In the genomic region with DNA sequence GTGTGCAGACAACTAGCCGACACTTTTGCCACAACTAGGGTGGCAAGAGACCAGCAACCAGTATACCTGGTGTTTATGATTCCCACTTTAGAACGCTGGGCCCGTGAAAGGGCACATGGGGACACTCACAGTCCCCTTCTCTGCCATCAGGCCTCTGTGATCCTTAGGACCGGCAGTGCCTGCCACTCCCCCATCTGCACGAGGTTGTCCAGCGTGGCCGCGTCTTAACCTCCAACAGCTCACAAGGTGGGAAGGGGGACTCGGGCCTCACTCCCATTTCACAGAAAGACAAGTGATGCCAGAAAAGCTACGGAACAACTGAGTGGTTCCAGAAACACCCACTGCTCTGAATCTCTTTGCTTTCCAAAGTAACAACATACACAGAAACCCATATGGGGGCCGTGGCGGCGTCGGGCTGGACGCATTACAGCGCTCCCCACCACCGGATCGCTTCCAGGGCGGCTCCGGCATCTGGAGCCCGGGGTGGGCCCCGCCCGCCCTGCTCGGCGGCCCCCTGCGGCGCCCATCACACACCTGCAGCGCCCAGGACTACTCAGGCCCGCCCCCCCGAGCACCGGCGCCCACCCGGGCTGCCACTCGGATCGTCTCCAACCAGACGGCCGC, we compare ENCODE assay signal across 8 cellular contexts. TPM values are rescaled to one million over a fixed set of nuclear protein-coding genes. Genes with fewer than 3 reads are reported as not detected.
A peak's percentile ranks its signal among the peaks of the same experiment; 100 is the strongest.
DNase-seq lines count a peak whose midpoint lies in the region; ATAC-seq and TF ChIP-seq lines count a peak whose summit lies in the region.

No MANE protein-coding gene starts in this region.

- H3K4me1 ChIP-seq in right atrium auricular region (peaks cover 0 to 44% of the 10 kb centered on the region in 2 donors), Peyer's patch (peaks cover 0 to 24% (median 8%) of the 10 kb centered on the region in 4 donors), fibroblast of lung (ENCODE audit: control insufficient read depth, extremely low read depth, insufficient read depth, low read length) (peaks cover 4% of the 10 kb centered on the region), gastrocnemius medialis (peaks cover 23 to 26% of the 10 kb centered on the region in 2 donors)

- H3K79me2 ChIP-seq in fibroblast of lung (ENCODE audit: control insufficient read depth, insufficient read depth, low read length) = peaks cover 11% of the 10 kb centered on the region

- in situ Hi-C loops in gastrocnemius medialis (cut with MboI; ENCODE audit: low sequenced_read_pairs in 4 of 4) = no loop called here

- intact Hi-C loops in Right ventricle myocardium superior (cut with DNase I) = no loop called here
- intact Hi-C loops in gastrocnemius medialis (cut with DNase I; ENCODE audit: low total_unique reads) = loop anchor here (1.0 to 5.0 kb wide), 4 partner anchors 118 to 398 kb away; partner anchors contain the start of genes AHCTF1, ZNF669 and ZNF670

- ATAC-seq in Right ventricle myocardium superior (ENCODE audit: poor library complexity) = no peak
- ATAC-seq in gastrocnemius medialis = no peak
- no peak for ATAC-seq in HG02642 (IDR thresholded peaks at IDR 0.05; ENCODE audit: poor library complexity, unreplicated experiment)

- peak overlapping the region; percentile 94 for H3K4me2 ChIP-seq in fibroblast of lung (ENCODE audit: extremely low read depth, insufficient read depth, low read length)

- H3K27me3 ChIP-seq in right atrium auricular region (no peaks in the 10 kb centered on the region), Peyer's patch (no peaks in the 10 kb centered on the region), fibroblast of lung (ENCODE audit: control insufficient read depth, insufficient read depth, low read length) (no peaks in the 10 kb centered on the region), gastrocnemius medialis (no peaks in the 10 kb centered on the region)

- no peak for TF ChIP-seq CTCF in right atrium auricular region (IDR thresholded peaks at IDR 0.05)
- TF ChIP-seq CTCF in Peyer's patch (IDR thresholded peaks at IDR 0.05) = no peak
- no peak for TF ChIP-seq CTCF in fibroblast of lung (conservative IDR thresholded peaks at IDR 0.05 in 1 of 2, IDR thresholded peaks at IDR 0.05 in 1 of 2; ENCODE audit: low read depth in 1 of 2, low read length in 2 of 2)
- no peak for TF ChIP-seq CTCF in gastrocnemius medialis (IDR thresholded peaks at IDR 0.05 in 4 of 5, conservative IDR thresholded peaks at IDR 0.05 in 1 of 5)

- DNase-seq in right atrium auricular region (ENCODE audit: low spot score) = no peak
- no peak for DNase-seq in Right ventricle myocardium superior
- DNase-seq in Peyer's patch = no peak
- DNase-seq in fibroblast of lung (ENCODE audit: low read depth in 2 of 2) = no peak
- no peak for DNase-seq in gastrocnemius medialis
- no peak for DNase-seq in amniotic stem cell (lab: John Stamatoyannopoulos, UW)
- no peak for DNase-seq in NCI-H2029 (lab: John Stamatoyannopoulos, UW)

- H4K20me1 ChIP-seq in fibroblast of lung (ENCODE audit: control insufficient read depth, extremely low read depth, insufficient read depth, low read length) = no peaks in the 10 kb centered on the region

- H3K27ac ChIP-seq in right atrium auricular region (peak overlapping the region; percentile 91), Peyer's patch (peak overlapping the region in 3 of 4 donors; percentile 75 to 94 (median 77)), fibroblast of lung (ENCODE audit: insufficient read depth, low read length) (peak overlapping the region; percentile 80), gastrocnemius medialis (peak overlapping the region; percentile 86 to 95 (median 90))

- H3K4me3 ChIP-seq in right atrium auricular region (peak overlapping the region; percentile 74 to 90), Peyer's patch (peak overlapping the region; percentile 75 to 99 (median 90)), fibroblast of lung (replicated peaks in 1 of 4; ENCODE audit: control extremely low read depth in 1 of 4, insufficient read depth in 1 of 4, low read depth in 3 of 4, low read length in 4 of 4) (peak overlapping the region; percentile 65 to 92 (median 70)), gastrocnemius medialis (peak overlapping the region; percentile 92 to 95 (median 93))

- H3K9me3 ChIP-seq in right atrium auricular region (no peaks in the 10 kb centered on the region), Peyer's patch (no peaks in the 10 kb centered on the region), fibroblast of lung (ENCODE audit: control insufficient read depth, insufficient read depth, low read depth, low read length) (no peaks in the 10 kb centered on the region), gastrocnemius medialis (no peaks in the 10 kb centered on the region)

- H3K36me3 ChIP-seq in right atrium auricular region (peaks cover 38% of the 10 kb centered on the region), Peyer's patch (peaks cover 0 to 9% (median 0%) of the 10 kb centered on the region in 3 donors), fibroblast of lung (ENCODE audit: control insufficient read depth, insufficient read depth, low read length) (peaks cover 6% of the 10 kb centered on the region), gastrocnemius medialis (peaks cover 0 to 31% of the 10 kb centered on the region in 2 donors)

- H3K9ac ChIP-seq in fibroblast of lung (ENCODE audit: insufficient read depth, low read length) = peak overlapping the region; percentile 75

- no peak for TF ChIP-seq POLR2A in Peyer's patch (IDR thresholded peaks at IDR 0.05)
- TF ChIP-seq POLR2A in gastrocnemius medialis (IDR thresholded peaks at IDR 0.05) = no peak

- H2AFZ ChIP-seq in fibroblast of lung (ENCODE audit: low read length) = peak overlapping the region; percentile 7

RNA-seq across cellular contexts. Expression of gene ZNF496, which starts 1.0 kb away (rescaled TPM):
- total RNA-seq in right atrium auricular region (10 to 100 TPM; 19.4 to 32.6 TPM), Right ventricle myocardium superior (12.2 TPM), Peyer's patch (10 to 100 TPM in 3 of 4 donors, 1 to 10 TPM in 1; 8.2 to 31.4 (median 23.5) TPM), fibroblast of lung (17.7 and 20.0 TPM in 2 replicates), gastrocnemius medialis (10 to 100 TPM; 34.2 to 47.4 (median 39.7) TPM)
- polyA plus RNA-seq in fibroblast of lung = 10.0 and 10.6 TPM in 2 replicates
- polyA plus RNA-seq in fibroblast of lung (2012) = 13.0 and 14.2 TPM in 2 replicates
- 23.0 and 25.8 TPM in 2 replicates for polyA minus RNA-seq in fibroblast of lung (ENCODE audit: low replicate concordance)
